Comparison of ENCODE assay signal across 1 cellular context in the genomic region with DNA sequence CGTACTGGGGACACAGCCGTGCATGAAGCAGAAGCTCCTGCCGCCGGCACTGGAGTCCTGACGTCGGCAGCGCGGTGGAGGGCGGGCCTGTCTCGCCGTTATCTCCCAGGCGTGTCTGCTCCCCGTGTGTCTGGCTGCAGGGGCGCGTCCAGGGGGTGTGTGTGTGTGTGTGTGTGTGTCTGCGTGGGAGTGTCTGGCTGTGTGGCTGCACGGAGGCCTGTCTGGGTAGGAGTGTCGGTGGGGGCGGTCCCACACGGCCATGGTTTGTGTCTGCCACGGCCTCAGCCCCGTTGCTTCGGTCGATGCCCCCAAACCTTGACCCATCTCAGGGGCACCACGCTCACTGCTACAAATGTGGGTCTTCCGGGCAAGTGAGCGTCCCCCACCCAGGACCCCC.
TF ChIP-seq lines count a peak whose summit lies in the region.

No MANE protein-coding gene starts in this region.

TF ChIP-seq in H1, 55 proteins besides CTCF, POLR2A, EP300 and RAD21:
- no peak for TF ChIP-seq ZNF274 (IDR thresholded peaks at IDR 0.05; ENCODE audit: borderline replicate concordance, extremely low read depth, low read length)
